In the genomic region with DNA sequence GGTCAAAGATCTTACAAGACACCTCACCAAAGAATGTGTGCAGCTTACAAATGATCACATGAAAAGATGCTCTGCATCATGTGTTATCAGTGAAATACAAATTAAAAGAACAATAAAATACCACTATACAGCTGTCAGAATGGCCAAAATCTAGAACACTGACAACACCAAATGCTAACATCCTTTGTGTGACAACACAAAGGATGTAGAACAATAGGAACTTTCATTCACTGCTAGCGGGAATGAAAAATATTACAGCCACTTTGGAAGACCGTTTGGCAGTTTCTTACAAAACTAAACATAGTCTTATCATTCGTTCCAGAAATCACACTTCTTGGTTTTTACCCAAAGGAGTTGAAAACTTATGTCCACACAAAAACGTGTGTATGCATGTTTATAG, we compare ENCODE assay signal across 26 cellular contexts. TPM values are rescaled to one million over a fixed set of nuclear protein-coding genes. Genes with fewer than 3 reads are reported as not detected.
"Had no signal": no experiment of that assay in that cellular context is flagged by ENCODE, and none has a peak within 500 bp of the region (broad histone marks: within the 10 kb centered on the region; RNA-seq: fewer than 3 reads in every experiment).

No MANE protein-coding gene starts in this region.

- H3K4me1 Mint-ChIP-seq: brain, nephron progenitor cell had no signal

- H3K4me3 Mint-ChIP-seq: activated B cell treated with CpG ODN at 0.5 μM for 24 hours; activated CD8-positive, alpha-beta memory T cell treated with anti-CD3 and anti-CD28 coated beads, Interleukin-2, amount 10 ng/mL, durations not matched to agents 7 days and 5 days; activated CD8-positive, alpha-beta T cell treated with anti-CD3 and anti-CD28 coated beads for 36 hours; activated naive CD8-positive, alpha-beta T cell treated with anti-CD3 and anti-CD28 coated beads for 36 hours; brain; naive B cell; nephron progenitor cell; T-helper 2 cell treated with Interferon-gamma antibody and Interleukin-4, amounts not matched to agents 5 μg/mL and 100 μg/mL, for 36 hours had no signal

- DNase-seq: activated B cell treated with CpG ODN at 0.5 μM for 24 hours; activated CD4-positive, alpha-beta T cell treated with anti-CD3 and anti-CD28 coated beads, Interleukin-2, amount 50 U/mL, for 1 hour; activated CD8-positive, alpha-beta memory T cell treated with anti-CD3 and anti-CD28 coated beads, Interleukin-2, amount 10 ng/mL, durations not matched to agents 7 days and 5 days; activated CD8-positive, alpha-beta T cell treated with anti-CD3 and anti-CD28 coated beads for 36 hours; activated naive CD4-positive, alpha-beta T cell treated with Interleukin-2 at 50 U/mL for 16 hours; activated naive CD8-positive, alpha-beta T cell treated with anti-CD3 and anti-CD28 coated beads for 36 hours; activated T-cell treated with anti-CD3 and anti-CD28 coated beads, Interleukin-2, amount 50 U/mL, for 48 hours; adrenal gland; cortex of kidney; foreskin keratinocyte; left ventricle myocardium superior; naive B cell; nephron progenitor cell; stimulated activated CD4-positive, alpha-beta T cell treated with anti-CD3 and anti-CD28 coated beads, Interleukin-15, amount 100 ng/mL, for 24 hours; stimulated activated CD4-positive, alpha-beta T cell treated with anti-CD3 and anti-CD28 coated beads, Interleukin-2, amount 100 ng/mL, for 24 hours; stimulated activated naive CD4-positive, alpha-beta T cell; trophoblast cell had no signal

- H3K27me3 Mint-ChIP-seq: activated B cell treated with CpG ODN at 0.5 μM for 24 hours; activated CD8-positive, alpha-beta memory T cell treated with anti-CD3 and anti-CD28 coated beads, Interleukin-2, amount 10 ng/mL, durations not matched to agents 7 days and 5 days; activated CD8-positive, alpha-beta T cell treated with anti-CD3 and anti-CD28 coated beads for 36 hours; activated naive CD8-positive, alpha-beta T cell treated with anti-CD3 and anti-CD28 coated beads for 36 hours; naive B cell; progenitor cell of endocrine pancreas had no signal

- ATAC-seq: activated CD8-positive, alpha-beta memory T cell treated with anti-CD3 and anti-CD28 coated beads, Interleukin-2, amount 10 ng/mL, durations not matched to agents 7 days and 5 days; activated CD8-positive, alpha-beta T cell treated with anti-CD3 and anti-CD28 coated beads for 36 hours; esophagus mucosa; foreskin keratinocyte; left ventricle myocardium superior had no signal

- H3K36me3 Mint-ChIP-seq: activated CD8-positive, alpha-beta memory T cell treated with anti-CD3 and anti-CD28 coated beads, Interleukin-2, amount 10 ng/mL, durations not matched to agents 7 days and 5 days; brain; naive B cell had no signal

- H3K9me3 Mint-ChIP-seq: nephron progenitor cell had no signal

- H3K27ac Mint-ChIP-seq: activated B cell treated with CpG ODN at 0.5 μM for 24 hours; activated CD8-positive, alpha-beta memory T cell treated with anti-CD3 and anti-CD28 coated beads, Interleukin-2, amount 10 ng/mL, durations not matched to agents 7 days and 5 days; activated CD8-positive, alpha-beta T cell treated with anti-CD3 and anti-CD28 coated beads for 36 hours; brain; naive B cell; nephron progenitor cell; progenitor cell of endocrine pancreas; T-helper 2 cell treated with Interferon-gamma antibody and Interleukin-4, amounts not matched to agents 5 μg/mL and 100 μg/mL, for 36 hours had no signal

- H3K4me3 ChIP-seq: adrenal gland, ascending aorta, cardiac muscle cell, thoracic aorta had no signal

- H3K27ac ChIP-seq: adrenal gland, ascending aorta, cardiac muscle cell, foreskin keratinocyte, neutrophil, thoracic aorta had no signal

RNA-seq across cellular contexts. Expression of gene SELP, which starts 20.6 kb away (rescaled TPM):
- total RNA-seq: cardiac muscle cell, foreskin keratinocyte, osteocyte, progenitor cell of endocrine pancreas had no signal
